Comparison of ENCODE assay signal across 1 cellular context in genomic region chr14:35320472-35320871, GRCh38.
TF ChIP-seq lines count a peak whose summit lies in the region.

No MANE protein-coding gene starts in this region.

TF ChIP-seq in WTC11, 78 proteins besides CTCF, POLR2A, EP300 and RAD21 (continued from another document):
- TF ChIP-seq E2F1 (CRISPR knock-in tag; IDR thresholded peaks at IDR 0.05), result no peak
- no peak for TF ChIP-seq USF2 (CRISPR knock-in tag; IDR thresholded peaks at IDR 0.05)
- TF ChIP-seq JAZF1 (CRISPR knock-in tag; IDR thresholded peaks at IDR 0.05), result no peak
- no peak for TF ChIP-seq GRHL2 (CRISPR knock-in tag; IDR thresholded peaks at IDR 0.05; ENCODE audit: insufficient replicate concordance, severe bottlenecking)
- no peak for TF ChIP-seq TP53 (CRISPR knock-in tag; IDR thresholded peaks at IDR 0.05)
- no peak for TF ChIP-seq FOXP4 (CRISPR knock-in tag; IDR thresholded peaks at IDR 0.05)
- TF ChIP-seq AFF4 (CRISPR knock-in tag; IDR thresholded peaks at IDR 0.05; ENCODE audit: borderline replicate concordance), result no peak
- TF ChIP-seq OVOL2 (CRISPR knock-in tag; IDR thresholded peaks at IDR 0.05; ENCODE audit: borderline replicate concordance), result no peak
- no peak for TF ChIP-seq ZNF423 (CRISPR knock-in tag; IDR thresholded peaks at IDR 0.05)
- no peak for TF ChIP-seq ZNF121 (CRISPR knock-in tag; IDR thresholded peaks at IDR 0.05)
- TF ChIP-seq ZBTB43 (CRISPR knock-in tag; IDR thresholded peaks at IDR 0.05), result no peak
- TF ChIP-seq ZNF263 (CRISPR knock-in tag; IDR thresholded peaks at IDR 0.05; ENCODE audit: low read depth), result no peak
